ENCODE assay signal across 18 cellular contexts in genomic region chr22:43994006-43994405, GRCh38. TPM values are rescaled to one million over a fixed set of nuclear protein-coding genes. Genes with fewer than 3 reads are reported as not detected.
DNase-seq lines count a peak whose midpoint lies in the region; ATAC-seq and TF ChIP-seq lines count a peak whose summit lies in the region.
"Had no signal": no experiment of that assay in that cellular context is flagged by ENCODE, and none has a peak within 500 bp of the region (broad histone marks: within the 10 kb centered on the region; RNA-seq: fewer than 3 reads in every experiment).

No MANE protein-coding gene starts in this region.

- intact Hi-C loops in natural killer cell (cut with micrococcal nuclease) = loop anchor here (10.0 kb wide), 1 partner anchor 691 kb away; no protein-coding TSS in a partner anchor

- H2BK5ac ChIP-seq in mesenchymal stem cell (ENCODE audit: low read depth, low read length, poor library complexity, severe bottlenecking) = no peak overlapping the region
- no peak overlapping the region for H2BK5ac ChIP-seq in H9 (ENCODE audit: insufficient read length, low read length)

- H3K27ac ChIP-seq in mesenchymal stem cell (ENCODE audit: low read length, poor library complexity, severe bottlenecking) (no peak overlapping the region), H9 (ENCODE audit: insufficient read length, low read depth, low read length) (no peak overlapping the region)
- H3K27ac ChIP-seq: RWPE1, tibial artery had no signal

- H3K9ac ChIP-seq in mesenchymal stem cell (ENCODE audit: low read length) (no peak overlapping the region), H9 (ENCODE audit: extremely low read depth, insufficient read length, low read length) (no peak overlapping the region)

- H3T11ph ChIP-seq in H9 (ENCODE audit: low read length) = no peak overlapping the region

- H3K79me1 ChIP-seq in mesenchymal stem cell (replicated peaks; ENCODE audit: low read length, poor library complexity, severe bottlenecking) (peaks cover 38% of the 10 kb centered on the region), H9 (ENCODE audit: insufficient read depth, low read depth, low read length, poor library complexity, severe bottlenecking) (no peaks in the 10 kb centered on the region)

- no peak overlapping the region for H3K56ac ChIP-seq in H9 (ENCODE audit: insufficient read length, low read depth, low read length)

- H2AK5ac ChIP-seq in mesenchymal stem cell (ENCODE audit: low read length, severe bottlenecking) = no peak overlapping the region
- H2AK5ac ChIP-seq in H9 (ENCODE audit: insufficient read length, low read length) = no peak overlapping the region

- H3K4me2 ChIP-seq in mesenchymal stem cell (ENCODE audit: low read length, poor library complexity, severe bottlenecking) = no peak overlapping the region
- H3K4me2 ChIP-seq in H9 (ENCODE audit: insufficient read depth, insufficient read length, low read length) = no peak overlapping the region

- H3K14ac ChIP-seq in mesenchymal stem cell (ENCODE audit: low read length in 2 of 2) = no peak overlapping the region
- no peak overlapping the region for H3K14ac ChIP-seq in H9 (ENCODE audit: insufficient read depth, low read length)

- H3K4me3 ChIP-seq in mesenchymal stem cell (ENCODE audit: insufficient read depth in 1 of 2, low read depth in 1 of 2, low read length in 2 of 2) = no peak overlapping the region
- H3K4me3 ChIP-seq: tibial artery had no signal

- H2BK15ac ChIP-seq in mesenchymal stem cell (ENCODE audit: low read depth, poor library complexity, severe bottlenecking) = no peak overlapping the region
- no peak overlapping the region for H2BK15ac ChIP-seq in H9 (ENCODE audit: low read depth, low read length)

- H3K9me3 ChIP-seq in mesenchymal stem cell (ENCODE audit: control insufficient read depth, low read length) = no peaks in the 10 kb centered on the region
- H3K9me3 ChIP-seq in H9 (ENCODE audit: control insufficient read depth, low read depth, low read length) = no peaks in the 10 kb centered on the region
- H3K9me3 ChIP-seq: tibial artery had no signal

- H2BK120ac ChIP-seq in mesenchymal stem cell (ENCODE audit: low read depth, low read length) = no peak overlapping the region
- no peak overlapping the region for H2BK120ac ChIP-seq in H9 (ENCODE audit: low read depth, low read length, poor library complexity, severe bottlenecking)

- H3K23me2 ChIP-seq in H9 (ENCODE audit: insufficient read length, low read depth, low read length, poor library complexity, severe bottlenecking) = no peaks in the 10 kb centered on the region

- no peak for ATAC-seq in natural killer cell
- no peak for ATAC-seq in natural killer cell treated with Interleukin-12 subunit alpha and Interleukin-12 subunit beta and Interleukin-15 and Interleukin-18, amount 100 ng/mL, for 72 hours

- H2BK12ac ChIP-seq in mesenchymal stem cell (ENCODE audit: low read length in 2 of 2) (no peak overlapping the region), H9 (ENCODE audit: insufficient read length, low read depth, low read length) (no peak overlapping the region)

- no peaks in the 10 kb centered on the region for H3K4me1 ChIP-seq in mesenchymal stem cell (ENCODE audit: control insufficient read depth, insufficient read depth, low read depth, low read length)
- no peaks in the 10 kb centered on the region for H3K4me1 ChIP-seq in H9 (ENCODE audit: insufficient read depth, low read length)

- peak overlapping the region; percentile 51 for H4K8ac ChIP-seq in mesenchymal stem cell (ENCODE audit: low read length)
- no peak overlapping the region for H4K8ac ChIP-seq in H9 (replicated peaks; ENCODE audit: insufficient read length, low read depth, low read length)

- H3K4ac ChIP-seq in mesenchymal stem cell (ENCODE audit: low read depth in 1 of 2, low read length in 2 of 2) (no peak overlapping the region), H9 (ENCODE audit: low read depth, low read length) (no peak overlapping the region)

- no peaks in the 10 kb centered on the region for H3K27me3 ChIP-seq in mesenchymal stem cell (ENCODE audit: control insufficient read depth in 1 of 2, insufficient read depth in 1 of 2, low read length in 2 of 2)
- no peaks in the 10 kb centered on the region for H3K27me3 ChIP-seq in H9 (ENCODE audit: insufficient read depth, low read length)
- H3K27me3 ChIP-seq: tibial artery had no signal

- peak; percentile 24 for DNase-seq in NCI-H2029 (lab: John Stamatoyannopoulos, UW)
- no peak for DNase-seq in NCI-H2029 treated with DMSO at 0.1 percent for 48 hours (lab: John Stamatoyannopoulos, UW)
- DNase-seq in natural killer cell = no peak
- no peak for DNase-seq in natural killer cell treated with Interleukin-12 subunit alpha and Interleukin-12 subunit beta and Interleukin-15 and Interleukin-18, amount 100 ng/mL, for 72 hours (ENCODE audit: low spot score)
- DNase-seq in mesenchymal stem cell = no peak
- no peak for DNase-seq in NCI-H1694 (lab: John Stamatoyannopoulos, UW)
- no peak for DNase-seq in stimulated activated CD4-positive, alpha-beta T cell treated with anti-CD3 and anti-CD28 coated beads, Interleukin-4, amount 100 ng/mL, for 1 hour
- no peak for DNase-seq in H9
- DNase-seq: DND-41; NCI-H1092; NCI-H226; retina; stimulated activated CD4-positive, alpha-beta T cell treated with anti-CD3 and anti-CD28 coated beads, Interleukin-15, amount 100 ng/mL, for 24 hours; stimulated activated naive CD4-positive, alpha-beta T cell treated with Interleukin-2 at 50 U/mL for 16 hours; tibial artery had no signal

- no peaks in the 10 kb centered on the region for H3K9me3 Mint-ChIP-seq in natural killer cell
- no peaks in the 10 kb centered on the region for H3K9me3 Mint-ChIP-seq in natural killer cell treated with Interleukin-12 subunit alpha and Interleukin-12 subunit beta and Interleukin-15 and Interleukin-18, amount 100 ng/mL, for 72 hours
- H3K9me3 Mint-ChIP-seq in H9 = no peaks in the 10 kb centered on the region
- H3K9me3 Mint-ChIP-seq: activated T-helper 2 cell treated with anti-CD3 and anti-CD28 coated beads, Interferon-gamma antibody, Interleukin-2, Interleukin-4, amounts not matched to agents 10 μg/mL and 5 μg/mL and 100 μg/mL, durations not matched to agents 14 hours and 24 hours and 36 hours; WTC11 had no signal

- 86% methylated on average over 11 of the region's 11 CpGs for WGBS in mesenchymal stem cell
- no CpG with 5 or more reads among the region's 11 CpGs for WGBS in H9 (ENCODE audit: extremely low coverage, insufficient read length, low lambda C conversion rate)

- H3K18ac ChIP-seq in mesenchymal stem cell (ENCODE audit: low read depth in 1 of 2, low read length in 2 of 2) (no peak overlapping the region), H9 (ENCODE audit: insufficient read length, low read depth, low read length) (no peak overlapping the region)

- H3K23ac ChIP-seq in mesenchymal stem cell (ENCODE audit: low read length in 2 of 2) = no peak overlapping the region
- no peak overlapping the region for H3K23ac ChIP-seq in H9 (ENCODE audit: insufficient read length, low read depth, low read length)

- H4K91ac ChIP-seq in mesenchymal stem cell (ENCODE audit: low read length) = no peak overlapping the region
- H4K91ac ChIP-seq in H9 (ENCODE audit: insufficient read length, low read depth, low read length) = no peak overlapping the region

- no peak overlapping the region for H2BK20ac ChIP-seq in H9 (ENCODE audit: low read depth, low read length, poor library complexity, severe bottlenecking)

- H3K36me3 Mint-ChIP-seq in natural killer cell = peaks cover 7% of the 10 kb centered on the region
- H3K36me3 Mint-ChIP-seq in natural killer cell treated with Interleukin-12 subunit alpha and Interleukin-12 subunit beta and Interleukin-15 and Interleukin-18, amount 100 ng/mL, for 72 hours = peaks cover 16% of the 10 kb centered on the region
- peaks cover 20 to 83% (median 80%) of the 10 kb centered on the region in 3 experiments; a peak in 6 of 7 replicates for H3K36me3 Mint-ChIP-seq in H9 (ENCODE audit: insufficient read depth in 1 of 3, low read depth in 3 of 3)

- peaks cover 81 to 91% of the 10 kb centered on the region in 2 experiments for H3K36me3 ChIP-seq in mesenchymal stem cell (ENCODE audit: control insufficient read depth in 1 of 2, insufficient read depth in 2 of 2, low read depth in 1 of 2, low read length in 2 of 2)

- TF ChIP-seq CTCF in natural killer cell (IDR thresholded peaks at IDR 0.05) (no peak), H9 (conservative IDR thresholded peaks at IDR 0.05) (no peak)

- peaks cover 4% of the 10 kb centered on the region for H4K20me1 ChIP-seq in H9 (ENCODE audit: control insufficient read depth, insufficient read depth, insufficient read length)

- peaks cover 21 to 29% of the 10 kb centered on the region in 2 donors for H3K4me1 Mint-ChIP-seq in natural killer cell
- H3K4me1 Mint-ChIP-seq in natural killer cell treated with Interleukin-12 subunit alpha and Interleukin-12 subunit beta and Interleukin-15 and Interleukin-18, amount 100 ng/mL, for 72 hours (ENCODE audit: low read depth in 2 of 2) = peaks cover 24 to 26% of the 10 kb centered on the region in 2 donors
- H3K4me1 Mint-ChIP-seq in H9 = peaks cover 4 to 8% of the 10 kb centered on the region in 2 experiments; a peak in 3 of 4 replicates
- H3K4me1 Mint-ChIP-seq: WTC11 had no signal

- peak overlapping the region; percentile 47 for H3K4me3 Mint-ChIP-seq in natural killer cell
- H3K4me3 Mint-ChIP-seq in natural killer cell treated with Interleukin-12 subunit alpha and Interleukin-12 subunit beta and Interleukin-15 and Interleukin-18, amount 100 ng/mL, for 72 hours = no peak overlapping the region
- H3K4me3 Mint-ChIP-seq in H9 = no peak overlapping the region
- H3K4me3 Mint-ChIP-seq: WTC11 had no signal

- H3K79me2 ChIP-seq in H9 (ENCODE audit: insufficient read depth, low read length) = no peaks in the 10 kb centered on the region

- no peaks in the 10 kb centered on the region for H3K27me3 Mint-ChIP-seq in natural killer cell (ENCODE audit: low read depth in 2 of 2)
- no peaks in the 10 kb centered on the region for H3K27me3 Mint-ChIP-seq in natural killer cell treated with Interleukin-12 subunit alpha and Interleukin-12 subunit beta and Interleukin-15 and Interleukin-18, amount 100 ng/mL, for 72 hours
- no peaks in the 10 kb centered on the region for H3K27me3 Mint-ChIP-seq in H9 (ENCODE audit: low read depth)

- no peak overlapping the region for H4K5ac ChIP-seq in H9 (ENCODE audit: insufficient read length, low read depth, low read length)

- peak overlapping the region in 1 of 2 donors; percentile 92 for H3K27ac Mint-ChIP-seq in natural killer cell
- H3K27ac Mint-ChIP-seq in natural killer cell treated with Interleukin-12 subunit alpha and Interleukin-12 subunit beta and Interleukin-15 and Interleukin-18, amount 100 ng/mL, for 72 hours = no peak overlapping the region
- H3K27ac Mint-ChIP-seq in H9 = no peak overlapping the region; a peak in 1 of 7 replicates

- H2AFZ ChIP-seq in mesenchymal stem cell (ENCODE audit: low read depth, low read length) = no peak overlapping the region
- no peak overlapping the region for H2AFZ ChIP-seq in H9 (ENCODE audit: low read length)

RNA-seq across cellular contexts. Expression of gene PARVB, which starts 30.1 kb away (rescaled TPM):
- total RNA-seq in natural killer cell (10 to 100 TPM in 1 of 3 donors, 1 to 10 TPM in 2; 2.9 to 12.5 (median 8.1) TPM), H9 (2021) (15.6 and 17.2 TPM in 2 replicates)
- total RNA-seq in natural killer cell treated with Interleukin-12 subunit alpha and Interleukin-12 subunit beta and Interleukin-15 and Interleukin-18, amount 100 ng/mL, for 72 hours = 10 to 100 TPM; 16.9 to 61.3 TPM
- polyA plus RNA-seq in mesenchymal stem cell (2013, experiment 1 of 2) = 14.6 TPM
- 13.4 TPM for polyA plus RNA-seq in mesenchymal stem cell (2013, experiment 2 of 2)

RNA-seq across cellular contexts. Expression of gene SAMM50, which starts 38.8 kb away (rescaled TPM):
- total RNA-seq in natural killer cell (10 to 100 TPM; 25.9 to 30.6 (median 29.7) TPM), H9 (2021) (56.6 and 57.2 TPM in 2 replicates)
- total RNA-seq in natural killer cell treated with Interleukin-12 subunit alpha and Interleukin-12 subunit beta and Interleukin-15 and Interleukin-18, amount 100 ng/mL, for 72 hours = 10 to 100 TPM; 45.5 to 46.5 TPM
- polyA plus RNA-seq in mesenchymal stem cell (2013, experiment 1 of 2) = 31.9 TPM
- 31.7 TPM for polyA plus RNA-seq in mesenchymal stem cell (2013, experiment 2 of 2)
